8 cellular contexts compared by ENCODE assay signal in the genomic region with DNA sequence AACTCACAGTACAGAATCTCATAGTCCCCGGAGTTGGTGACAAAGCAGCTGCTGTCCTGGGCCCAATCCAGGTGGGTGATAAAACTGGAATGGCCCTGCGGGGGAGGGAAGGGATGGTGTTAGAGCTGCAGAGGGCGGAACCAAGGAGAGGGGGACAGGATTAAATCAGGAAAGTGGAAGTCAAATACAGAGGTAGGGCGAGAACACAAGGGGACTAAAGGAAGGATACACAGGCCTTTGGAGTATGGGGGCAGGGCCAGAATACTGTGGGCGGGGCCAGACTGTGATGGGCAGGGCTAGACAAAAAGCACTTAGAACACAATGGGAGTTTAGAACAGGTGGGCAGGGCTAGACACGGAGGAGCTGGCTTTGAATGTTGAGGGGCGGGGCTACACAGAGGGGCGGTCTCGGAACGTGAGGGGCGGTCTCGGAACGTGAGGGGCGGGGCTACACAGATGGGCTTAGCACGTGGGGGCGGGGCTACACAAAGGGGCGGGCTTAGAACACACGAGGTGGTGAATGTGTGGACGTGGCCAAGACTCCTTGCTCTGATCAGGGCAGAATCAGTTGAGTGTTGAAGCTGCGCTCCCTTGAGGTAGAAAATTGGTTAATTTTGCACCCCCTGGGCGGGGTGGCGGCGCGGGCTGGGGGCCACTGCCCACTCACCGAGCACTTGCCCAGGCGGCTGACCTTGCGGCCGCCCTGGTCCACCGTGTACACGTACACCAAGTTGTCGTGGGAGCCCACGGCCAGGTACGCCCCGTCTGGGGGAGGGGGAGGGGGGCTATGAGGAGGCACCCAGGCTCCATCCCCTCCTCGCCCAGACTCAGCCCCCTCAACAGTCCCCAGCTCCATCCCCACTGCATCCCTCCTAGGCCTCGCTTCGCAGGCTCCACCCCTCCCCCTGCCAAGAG. TPM values are rescaled to one million over a fixed set of nuclear protein-coding genes. Genes with fewer than 3 reads are reported as not detected.
DNase-seq lines count a peak whose midpoint lies in the region; ATAC-seq and TF ChIP-seq lines count a peak whose summit lies in the region.

No MANE protein-coding gene starts in this region.

- intact Hi-C loops in HCT116 (cut with micrococcal nuclease) = loop anchor here (2.0 kb wide), 1 partner anchor 15 kb away; no protein-coding TSS in a partner anchor

- peaks cover 71 to 90% (median 80%) of the 10 kb centered on the region in 11 experiments for H3K36me3 ChIP-seq in BLaER1 treated with 17β-estradiol and CSF1 and Interleukin-3, amounts not matched to agents 10 nM and 100 nM
- H3K36me3 ChIP-seq in HCT116 (ENCODE audit: control insufficient read depth in 1 of 2, insufficient read depth in 2 of 2, low read length in 2 of 2) = peaks cover 12 to 23% of the 10 kb centered on the region in 2 experiments; a peak in 3 of 4 replicates

- DNase-seq in HCT116 (ENCODE audit: low read depth, low spot score) = peak; percentile 97
- peak; percentile 38 to 40 for DNase-seq in NOMO-1 (lab: John Stamatoyannopoulos, UW; ENCODE audit: unreplicated experiment in 2 of 2)
- peak; percentile 88 for DNase-seq in activated CD8-positive, alpha-beta memory T cell treated with anti-CD3 and anti-CD28 coated beads, Interleukin-2, amount 10 ng/mL, durations not matched to agents 7 days and 5 days
- DNase-seq in epithelial cell of esophagus (ENCODE audit: low read depth) = peak; percentile 97
- peak; percentile 69 for DNase-seq in mucosa of gallbladder (ENCODE audit: low spot score)
- DNase-seq in NCI-H2107 (lab: John Stamatoyannopoulos, UW) = no peak

- H3K9me3 ChIP-seq in BLaER1 treated with 17β-estradiol and CSF1 and Interleukin-3, amounts not matched to agents 10 nM and 100 nM (replicated peaks in 1 of 11) = peaks cover 0 to 4% (median 0%) of the 10 kb centered on the region in 11 experiments; a peak in 1 of 22 replicates
- H3K9me3 ChIP-seq in HCT116 (ENCODE audit: control insufficient read depth in 1 of 2, insufficient read depth in 1 of 2, low read depth in 1 of 2, low read length in 2 of 2) = no peaks in the 10 kb centered on the region

- TSS peak; percentile 69 for BruUV-seq in HCT116 (replicated peaks; lab: Mats Ljungman, UMichigan)

- CTCF ChIA-PET in HCT116 (lab: Charles Lee) = interaction anchor here (1.0 to 4.8 kb wide), 7 partner anchors 15 to 177 kb away, joined by 4 to 45 read pairs (median 7); partner anchors contain the start of genes EML2, QPCTL and SNRPD2
- CTCF ChIA-PET in activated CD8-positive, alpha-beta memory T cell treated with anti-CD3 and anti-CD28 coated beads, Interleukin-2, amount 10 ng/mL, durations not matched to agents 7 days and 5 days (lab: Charles Lee) = interaction anchor here (1.2 to 7.6 kb wide), 5 partner anchors 12 to 130 kb away, joined by 3 to 71 read pairs (median 4); partner anchors contain the start of gene EML2

- H3K27me3 ChIP-seq in BLaER1 treated with 17β-estradiol and CSF1 and Interleukin-3, amounts not matched to agents 10 nM and 100 nM = no peaks in the 10 kb centered on the region
- no peaks in the 10 kb centered on the region for H3K27me3 ChIP-seq in HCT116 (ENCODE audit: insufficient read depth, low read length)

- no peak overlapping the region for H3K9ac ChIP-seq in BLaER1 treated with 17β-estradiol and CSF1 and Interleukin-3, amounts not matched to agents 10 nM and 100 nM
- peak overlapping the region; percentile 63 for H3K9ac ChIP-seq in HCT116 (ENCODE audit: low read length)

- H3K4me1 Mint-ChIP-seq in activated CD8-positive, alpha-beta memory T cell treated with anti-CD3 and anti-CD28 coated beads, Interleukin-2, amount 10 ng/mL, durations not matched to agents 7 days and 5 days = peaks cover 29% of the 10 kb centered on the region
- peaks cover 19% of the 10 kb centered on the region for H3K4me1 Mint-ChIP-seq in stimulated activated memory B cell treated with anti-CD40 and anti-IgM and Interleukin-4, amounts not matched to agents 10 μg/mL and 1 μg/mL and 100 μg/mL, for 72 hours

- H3K27ac ChIP-seq in BLaER1 treated with 17β-estradiol and CSF1 and Interleukin-3, amounts not matched to agents 10 nM and 100 nM = peak overlapping the region in 5 of 11 experiments; percentile 9 to 46 (median 26); a peak in 6 of 22 replicates
- peak overlapping the region; percentile 98 for H3K27ac ChIP-seq in HCT116 (ENCODE audit: low read depth, low read length)

- H3K4me2 ChIP-seq in BLaER1 treated with 17β-estradiol and CSF1 and Interleukin-3, amounts not matched to agents 10 nM and 100 nM = peak overlapping the region in 7 of 11 experiments; percentile 14 to 92 (median 37); a peak in 7 of 22 replicates
- peak overlapping the region; percentile 78 for H3K4me2 ChIP-seq in HCT116 (ENCODE audit: low read length)

- H3K36me3 Mint-ChIP-seq in activated CD8-positive, alpha-beta memory T cell treated with anti-CD3 and anti-CD28 coated beads, Interleukin-2, amount 10 ng/mL, durations not matched to agents 7 days and 5 days = peaks cover 55% of the 10 kb centered on the region
- H3K36me3 Mint-ChIP-seq in stimulated activated memory B cell treated with anti-CD40 and anti-IgM and Interleukin-4, amounts not matched to agents 10 μg/mL and 1 μg/mL and 100 μg/mL, for 72 hours = peaks cover 61% of the 10 kb centered on the region

- peak; percentile 88 for ATAC-seq in HCT116
- ATAC-seq in activated CD8-positive, alpha-beta memory T cell treated with anti-CD3 and anti-CD28 coated beads, Interleukin-2, amount 10 ng/mL, durations not matched to agents 7 days and 5 days = peak; percentile 73
- peak; percentile 80 for ATAC-seq in stimulated activated memory B cell treated with anti-CD40 and anti-IgM and Interleukin-4, amounts not matched to agents 10 μg/mL and 1 μg/mL and 100 μg/mL, for 72 hours

- no peaks in the 10 kb centered on the region for H3K79me2 ChIP-seq in HCT116 (ENCODE audit: insufficient read depth, low read length)

- no peak overlapping the region for H3K27ac Mint-ChIP-seq in activated CD8-positive, alpha-beta memory T cell treated with anti-CD3 and anti-CD28 coated beads, Interleukin-2, amount 10 ng/mL, durations not matched to agents 7 days and 5 days
- peak overlapping the region; percentile 23 for H3K27ac Mint-ChIP-seq in stimulated activated memory B cell treated with anti-CD40 and anti-IgM and Interleukin-4, amounts not matched to agents 10 μg/mL and 1 μg/mL and 100 μg/mL, for 72 hours

- peak; percentile 66 for TF ChIP-seq POLR2A in HCT116 (IDR thresholded peaks at IDR 0.05; ENCODE audit: borderline replicate concordance, extremely low read depth, insufficient read depth, insufficient read length)

- H2AFZ ChIP-seq in HCT116 (ENCODE audit: low read depth, low read length, poor library complexity, severe bottlenecking) = no peak overlapping the region

- H4K20me1 ChIP-seq in BLaER1 treated with 17β-estradiol and CSF1 and Interleukin-3, amounts not matched to agents 10 nM and 100 nM = peaks cover 0 to 14% (median 0%) of the 10 kb centered on the region in 11 experiments; a peak in 4 of 22 replicates
- no peaks in the 10 kb centered on the region for H4K20me1 ChIP-seq in HCT116 (ENCODE audit: insufficient read depth)

- H3K4me3 ChIP-seq in BLaER1 treated with 17β-estradiol and CSF1 and Interleukin-3, amounts not matched to agents 10 nM and 100 nM = no peak overlapping the region
- H3K4me3 ChIP-seq in HCT116 (replicated peaks in 1 of 2; ENCODE audit: low read depth in 1 of 2, low read length in 2 of 2) (peak overlapping the region; percentile 43 to 52), epithelial cell of esophagus (ENCODE audit: low read length) (no peak overlapping the region)

- POLR2A ChIA-PET in HCT116 (lab: Charles Lee) = interaction anchor here (0.6 to 3.4 kb wide), 14 partner anchors 11 to 1610 kb away, joined by 3 to 54 read pairs (median 6); partner anchors contain the start of genes EML2, OPA3 and SIX5

- no peaks in the 10 kb centered on the region for H3K9me3 Mint-ChIP-seq in activated CD8-positive, alpha-beta memory T cell treated with anti-CD3 and anti-CD28 coated beads, Interleukin-2, amount 10 ng/mL, durations not matched to agents 7 days and 5 days (ENCODE audit: low read depth)
- no peaks in the 10 kb centered on the region for H3K9me3 Mint-ChIP-seq in stimulated activated memory B cell treated with anti-CD40 and anti-IgM and Interleukin-4, amounts not matched to agents 10 μg/mL and 1 μg/mL and 100 μg/mL, for 72 hours

- RAD21 ChIA-PET in HCT116 (lab: Charles Lee; ENCODE audit: low non-redundant PET in 1 of 2, low total read pairs in 2 of 2, uncharacterized antibody in 2 of 2, unreplicated experiment in 2 of 2) = interaction anchor here (0.7 to 1.6 kb wide), 4 partner anchors 25 to 76 kb away, joined by 3 to 7 read pairs (median 3); partner anchors contain the start of genes QPCTL (in 1 of the 2) and SNRPD2 (in 1 of the 2)

- peaks cover 4 to 40% (median 28%) of the 10 kb centered on the region in 10 experiments; a peak in 19 of 20 replicates for H3K4me1 ChIP-seq in BLaER1 treated with 17β-estradiol and CSF1 and Interleukin-3, amounts not matched to agents 10 nM and 100 nM
- H3K4me1 ChIP-seq in HCT116 (ENCODE audit: control insufficient read depth in 1 of 2, insufficient read depth in 2 of 2, low read length in 2 of 2) = peaks cover 30 to 38% of the 10 kb centered on the region in 2 experiments

- TF ChIP-seq CTCF in HCT116 (IDR thresholded peaks at IDR 0.05 in 2 of 3, conservative IDR thresholded peaks at IDR 0.05 in 1 of 3; ENCODE audit: borderline replicate concordance in 1 of 3, insufficient read depth in 1 of 3, low read depth in 2 of 3, low read length in 2 of 3) = no peak
- no peak for TF ChIP-seq CTCF in epithelial cell of esophagus (IDR thresholded peaks at IDR 0.05; ENCODE audit: insufficient read depth, low read depth, low read length, missing control alignments)

- H3K27me3 Mint-ChIP-seq in activated CD8-positive, alpha-beta memory T cell treated with anti-CD3 and anti-CD28 coated beads, Interleukin-2, amount 10 ng/mL, durations not matched to agents 7 days and 5 days = no peaks in the 10 kb centered on the region
- no peaks in the 10 kb centered on the region for H3K27me3 Mint-ChIP-seq in stimulated activated memory B cell treated with anti-CD40 and anti-IgM and Interleukin-4, amounts not matched to agents 10 μg/mL and 1 μg/mL and 100 μg/mL, for 72 hours

- H3K9me2 ChIP-seq in HCT116 (ENCODE audit: insufficient read depth) = no peaks in the 10 kb centered on the region

- no peak for TF ChIP-seq RAD21 in HCT116 (IDR thresholded peaks at IDR 0.05; ENCODE audit: low read depth)

- no peak overlapping the region for H3K4me3 Mint-ChIP-seq in activated CD8-positive, alpha-beta memory T cell treated with anti-CD3 and anti-CD28 coated beads, Interleukin-2, amount 10 ng/mL, durations not matched to agents 7 days and 5 days
- no peak overlapping the region for H3K4me3 Mint-ChIP-seq in stimulated activated memory B cell treated with anti-CD40 and anti-IgM and Interleukin-4, amounts not matched to agents 10 μg/mL and 1 μg/mL and 100 μg/mL, for 72 hours

RNA-seq across cellular contexts. Expression of gene GPR4, which starts 14.0 kb away (rescaled TPM):
- total RNA-seq in HCT116 (2021; ENCODE audit: unreplicated experiment) = 0.10 TPM
- 0.04 and 0.13 TPM in 2 replicates for polyA plus RNA-seq in HCT116 (2012)
- total RNA-seq in activated CD8-positive, alpha-beta memory T cell treated with anti-CD3 and anti-CD28 coated beads, Interleukin-2, amount 10 ng/mL, durations not matched to agents 7 days and 5 days = not detected
- total RNA-seq in mucosa of gallbladder = 2.2 TPM

RNA-seq across cellular contexts. Expression of gene EML2, which starts 23.1 kb away (rescaled TPM):
- total RNA-seq in HCT116 (2021; ENCODE audit: unreplicated experiment) = 131 TPM
- 132 and 168 TPM in 2 replicates for polyA plus RNA-seq in HCT116 (2012)
- total RNA-seq in activated CD8-positive, alpha-beta memory T cell treated with anti-CD3 and anti-CD28 coated beads, Interleukin-2, amount 10 ng/mL, durations not matched to agents 7 days and 5 days = 100 to 1,000 TPM; 122 to 128 TPM
- 68.4 TPM for total RNA-seq in mucosa of gallbladder

RNA-seq across cellular contexts. Expression of gene OPA3, which starts 31.4 kb away (rescaled TPM):
- total RNA-seq in HCT116 (2021; ENCODE audit: unreplicated experiment) (11.1 TPM), mucosa of gallbladder (11.5 TPM)
- polyA plus RNA-seq in HCT116 (2012) = 9.3 and 9.9 TPM in 2 replicates
- 10 to 100 TPM; 13.4 to 16.7 TPM for total RNA-seq in activated CD8-positive, alpha-beta memory T cell treated with anti-CD3 and anti-CD28 coated beads, Interleukin-2, amount 10 ng/mL, durations not matched to agents 7 days and 5 days

RNA-seq across cellular contexts. Expression of gene GIPR, which starts 52.0 kb away (rescaled TPM):
- total RNA-seq in HCT116 (2021; ENCODE audit: unreplicated experiment) (14.1 TPM), mucosa of gallbladder (10.3 TPM)
- 9.9 and 10.3 TPM in 2 replicates for polyA plus RNA-seq in HCT116 (2012)
- 10 to 100 TPM; 12.1 to 14.7 TPM for total RNA-seq in activated CD8-positive, alpha-beta memory T cell treated with anti-CD3 and anti-CD28 coated beads, Interleukin-2, amount 10 ng/mL, durations not matched to agents 7 days and 5 days

Comparison
In these comparisons a context has a peak if more than half of its experiments do, and no peak if none do; other contexts are left out.
1. H3K4me3 ChIP-seq: peak in HCT116 (2 of 2); none in BLaER1 treated with 17β-estradiol and CSF1 and Interleukin-3, amounts not matched to agents 10 nM and 100 nM (0 of 10) and epithelial cell of esophagus (single experiment).
2. Peak in every context shown above with its lines, with median percentiles within 50 percentile points of each other: ATAC-seq.